Comparison of ENCODE assay signal across 10 cellular contexts in the genomic region with DNA sequence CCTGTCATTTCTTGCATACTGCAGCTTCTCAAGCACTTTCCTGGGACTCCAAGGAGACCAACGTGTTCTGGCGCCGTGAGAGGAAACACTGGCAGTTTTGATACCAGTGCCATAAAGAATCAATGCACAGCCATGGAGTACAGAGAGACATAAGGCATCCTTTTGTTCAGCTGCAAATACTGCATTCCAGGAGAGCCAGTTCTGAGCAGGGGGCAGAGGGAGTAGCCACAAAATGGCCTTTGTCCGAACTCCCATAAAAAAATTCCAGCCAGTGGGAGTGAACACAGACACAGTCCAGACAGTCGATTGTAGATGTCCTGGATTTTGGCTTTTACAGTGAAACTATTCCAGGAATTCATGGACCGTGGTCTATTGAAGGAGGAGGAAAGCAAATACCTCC. TPM values are rescaled to one million over a fixed set of nuclear protein-coding genes. Genes with fewer than 3 reads are reported as not detected.
DNase-seq lines count a peak whose midpoint lies in the region; ATAC-seq and TF ChIP-seq lines count a peak whose summit lies in the region.
"Had no signal": no experiment of that assay in that cellular context is flagged by ENCODE, and none has a peak within 500 bp of the region (broad histone marks: within the 10 kb centered on the region; RNA-seq: fewer than 3 reads in every experiment).

No MANE protein-coding gene starts in this region.

- no peaks in the 10 kb centered on the region for H3K4me1 Mint-ChIP-seq in activated CD8-positive, alpha-beta T cell treated with anti-CD3 and anti-CD28 coated beads for 36 hours (ENCODE audit: low read depth)
- H3K4me1 Mint-ChIP-seq: stimulated activated naive B cell treated with anti-CD40 and anti-IgM and Interleukin-4, amounts not matched to agents 10 μg/mL and 1 μg/mL and 100 μg/mL, for 72 hours had no signal

- H3K9me3 ChIP-seq in sigmoid colon: no peaks in the 10 kb centered on the region

- no peak for ATAC-seq in activated CD8-positive, alpha-beta T cell treated with anti-CD3 and anti-CD28 coated beads for 36 hours
- ATAC-seq: stimulated activated naive B cell treated with anti-CD40 and anti-IgM and Interleukin-4, amounts not matched to agents 10 μg/mL and 1 μg/mL and 100 μg/mL, for 72 hours had no signal

- intact Hi-C loops in sigmoid colon (cut with DNase I): no loop called here
- intact Hi-C loops in activated CD8-positive, alpha-beta T cell treated with anti-CD3 and anti-CD28 coated beads for 36 hours (cut with micrococcal nuclease): no loop called here

- no peak for TF ChIP-seq POLR2A in sigmoid colon (IDR thresholded peaks at IDR 0.05)

- H3K4me3 Mint-ChIP-seq in activated CD8-positive, alpha-beta T cell treated with anti-CD3 and anti-CD28 coated beads for 36 hours: no peak overlapping the region
- H3K4me3 Mint-ChIP-seq: stimulated activated naive B cell treated with anti-CD40 and anti-IgM and Interleukin-4, amounts not matched to agents 10 μg/mL and 1 μg/mL and 100 μg/mL, for 72 hours had no signal

- no peak for TF ChIP-seq EP300 in sigmoid colon (IDR thresholded peaks at IDR 0.05)

- no peak for TF ChIP-seq CTCF in sigmoid colon (IDR thresholded peaks at IDR 0.05)
- no peak for TF ChIP-seq CTCF in activated CD8-positive, alpha-beta T cell treated with anti-CD3 and anti-CD28 coated beads for 36 hours (IDR thresholded peaks at IDR 0.05)

- peaks cover 0 to 20% (median 13%) of the 10 kb centered on the region in 4 donors for H3K4me1 ChIP-seq in sigmoid colon

- peaks cover 5% of the 10 kb centered on the region for H3K27me3 Mint-ChIP-seq in activated CD8-positive, alpha-beta T cell treated with anti-CD3 and anti-CD28 coated beads for 36 hours

- no peaks in the 10 kb centered on the region for H3K36me3 Mint-ChIP-seq in activated CD8-positive, alpha-beta T cell treated with anti-CD3 and anti-CD28 coated beads for 36 hours (ENCODE audit: low read depth)
- H3K36me3 Mint-ChIP-seq: stimulated activated naive B cell treated with anti-CD40 and anti-IgM and Interleukin-4, amounts not matched to agents 10 μg/mL and 1 μg/mL and 100 μg/mL, for 72 hours had no signal

- no peaks in the 10 kb centered on the region for H3K27me3 ChIP-seq in sigmoid colon

- WGBS in sigmoid colon, 2 donors: 19 to 57% methylated on average over 6 of the region's 6 CpGs

- peak overlapping the region in 3 of 4 donors; percentile 27 to 52 (median 52) for H3K27ac ChIP-seq in sigmoid colon

- peak; percentile 54 for DNase-seq in GM04504 (ENCODE audit: low read depth)
- DNase-seq in amygdala (lab: John Stamatoyannopoulos, UW): peak in 29 of 56 donors; percentile 5 to 75 (median 40)
- peak; percentile 53 for DNase-seq in inferior parietal cortex (ENCODE audit: extremely low spot score)
- DNase-seq in sigmoid colon: no peak
- DNase-seq in SKM-1 (lab: John Stamatoyannopoulos, UW; ENCODE audit: unreplicated experiment): no peak
- no peak for DNase-seq in NCI-H2081 (lab: John Stamatoyannopoulos, UW)
- DNase-seq in activated CD8-positive, alpha-beta T cell treated with anti-CD3 and anti-CD28 coated beads for 36 hours: no peak
- DNase-seq in NCI-H1105 (lab: John Stamatoyannopoulos, UW): no peak
- DNase-seq: activated effector memory CD4-positive, alpha-beta T cell treated with Interleukin-2 at 50 U/mL for 16 hours; stimulated activated naive B cell treated with anti-CD40 and anti-IgM and Interleukin-4, amounts not matched to agents 10 μg/mL and 1 μg/mL and 100 μg/mL, for 72 hours had no signal

- H3K4me3 ChIP-seq in sigmoid colon: peak overlapping the region in 1 of 4 donors; percentile 5

- CTCF ChIA-PET in activated CD8-positive, alpha-beta T cell treated with anti-CD3 and anti-CD28 coated beads for 36 hours (lab: Charles Lee): interaction anchor here (0.8 kb wide), 1 partner anchor 125 kb away, joined by 4 read pairs; no protein-coding TSS in a partner anchor

- H3K36me3 ChIP-seq in sigmoid colon: no peaks in the 10 kb centered on the region

- no peaks in the 10 kb centered on the region for H3K9me3 Mint-ChIP-seq in activated CD8-positive, alpha-beta T cell treated with anti-CD3 and anti-CD28 coated beads for 36 hours
- H3K9me3 Mint-ChIP-seq: stimulated activated naive B cell treated with anti-CD40 and anti-IgM and Interleukin-4, amounts not matched to agents 10 μg/mL and 1 μg/mL and 100 μg/mL, for 72 hours had no signal

- POLR2A ChIA-PET in activated CD8-positive, alpha-beta T cell treated with anti-CD3 and anti-CD28 coated beads for 36 hours (lab: Charles Lee): no interaction called here

- no peak overlapping the region for H3K27ac Mint-ChIP-seq in activated CD8-positive, alpha-beta T cell treated with anti-CD3 and anti-CD28 coated beads for 36 hours
- H3K27ac Mint-ChIP-seq: stimulated activated naive B cell treated with anti-CD40 and anti-IgM and Interleukin-4, amounts not matched to agents 10 μg/mL and 1 μg/mL and 100 μg/mL, for 72 hours had no signal

RNA-seq across cellular contexts. Expression of gene TEKT3, which starts 36.2 kb away (rescaled TPM):
- total RNA-seq in sigmoid colon: 1 to 10 TPM in 1 of 4 donors, not detected in 3; 1.8 TPM
- under 1 TPM in 1 of 3 donors, not detected in 2; 0.26 TPM for polyA plus RNA-seq in sigmoid colon
- total RNA-seq in activated CD8-positive, alpha-beta T cell treated with anti-CD3 and anti-CD28 coated beads for 36 hours: not detected

Comparison
In these comparisons a context has a peak if more than half of its experiments do, and no peak if none do; other contexts are left out.
1. DNase-seq: peak in GM04504 (single experiment), amygdala (29 of 56) and inferior parietal cortex (single experiment); none in sigmoid colon (single experiment), SKM-1 (single experiment), NCI-H2081 (0 of 2), activated CD8-positive, alpha-beta T cell treated with anti-CD3 and anti-CD28 coated beads for 36 hours (single experiment) and NCI-H1105 (single experiment).